ENCODE assay signal across 21 cellular contexts in the genomic region with DNA sequence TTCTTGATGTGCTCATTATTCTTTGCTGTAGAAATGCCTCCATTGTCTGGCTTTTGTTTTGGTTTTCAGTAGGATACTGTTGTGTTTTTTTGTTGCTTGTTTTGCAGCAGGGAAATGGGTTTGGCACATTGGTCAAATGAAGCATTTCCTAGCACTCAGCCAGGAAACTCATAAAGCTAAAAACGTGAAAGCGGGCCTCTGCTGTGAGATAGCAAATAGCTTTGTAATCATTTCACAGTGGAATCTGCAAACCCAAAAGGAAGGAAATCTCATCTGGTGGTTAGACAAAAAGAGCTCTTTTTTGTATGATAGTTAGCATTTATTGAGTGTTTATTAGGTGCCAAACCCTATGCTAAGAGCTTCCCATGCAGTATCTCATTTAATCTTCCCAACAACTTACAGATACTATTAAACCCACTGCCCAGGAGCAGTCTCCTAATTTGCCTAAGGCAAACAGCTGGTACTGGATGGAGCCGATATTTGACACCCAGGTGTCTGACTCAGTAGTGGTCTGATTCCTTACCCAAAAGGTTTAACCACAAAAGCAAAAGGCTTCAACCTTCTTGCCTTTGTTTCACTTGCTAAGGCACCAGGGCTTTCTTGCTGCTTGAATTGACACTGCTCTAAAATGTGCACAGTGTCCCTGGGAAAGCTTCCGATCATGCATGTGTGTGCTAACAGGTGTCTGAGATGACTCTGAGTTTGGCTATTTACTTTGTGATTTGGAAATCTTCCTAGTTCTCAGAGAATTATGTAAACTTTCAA.
DNase-seq lines count a peak whose midpoint lies in the region; ATAC-seq, FAIRE-seq and TF ChIP-seq lines count a peak whose summit lies in the region.
"Had no signal": no experiment of that assay in that cellular context is flagged by ENCODE, and none has a peak within 500 bp of the region (broad histone marks: within the 10 kb centered on the region; RNA-seq: fewer than 3 reads in every experiment).

No MANE protein-coding gene starts in this region.

- POLR2A ChIA-PET in activated naive CD8-positive, alpha-beta T cell treated with anti-CD3 and anti-CD28 coated beads, Interleukin-2, amount 10 ng/mL, durations not matched to agents 7 days and 5 days (lab: Charles Lee), result no interaction called here

- TF ChIP-seq CTCF in fibroblast of villous mesenchyme (IDR thresholded peaks at IDR 0.05; ENCODE audit: insufficient read depth, low read depth, low read length) (no peak), glutamatergic neuron (IDR thresholded peaks at IDR 0.05; ENCODE audit: partially characterized antibody, unreplicated experiment) (no peak)

- H3K4me1 Mint-ChIP-seq in activated naive CD8-positive, alpha-beta T cell treated with anti-CD3 and anti-CD28 coated beads, Interleukin-2, amount 10 ng/mL, durations not matched to agents 7 days and 5 days, result peaks cover 10% of the 10 kb centered on the region
- peaks cover 10% of the 10 kb centered on the region for H3K4me1 Mint-ChIP-seq in activated naive CD8-positive, alpha-beta T cell treated with anti-CD3 and anti-CD28 coated beads for 36 hours
- H3K4me1 Mint-ChIP-seq in stimulated activated effector memory CD8-positive, alpha-beta T cell treated with anti-CD3 and anti-CD28 coated beads, Interleukin-12 subunit alpha, Interleukin-12 subunit beta, amount 100 ng/mL, for 72 hours, result peaks cover 16% of the 10 kb centered on the region
- no peaks in the 10 kb centered on the region for H3K4me1 Mint-ChIP-seq in glutamatergic neuron (ENCODE audit: low read depth, unreplicated experiment)
- H3K4me1 Mint-ChIP-seq: central memory CD8-positive, alpha-beta T cell had no signal

- peaks cover 2% of the 10 kb centered on the region for H3K27me3 Mint-ChIP-seq in activated naive CD8-positive, alpha-beta T cell treated with anti-CD3 and anti-CD28 coated beads, Interleukin-2, amount 10 ng/mL, durations not matched to agents 7 days and 5 days
- no peaks in the 10 kb centered on the region for H3K27me3 Mint-ChIP-seq in activated naive CD8-positive, alpha-beta T cell treated with anti-CD3 and anti-CD28 coated beads for 36 hours
- no peaks in the 10 kb centered on the region for H3K27me3 Mint-ChIP-seq in glutamatergic neuron (ENCODE audit: unreplicated experiment)

- H3K27ac Mint-ChIP-seq in activated naive CD8-positive, alpha-beta T cell treated with anti-CD3 and anti-CD28 coated beads, Interleukin-2, amount 10 ng/mL, durations not matched to agents 7 days and 5 days, result no peak overlapping the region
- H3K27ac Mint-ChIP-seq in activated naive CD8-positive, alpha-beta T cell treated with anti-CD3 and anti-CD28 coated beads for 36 hours, result no peak overlapping the region
- H3K27ac Mint-ChIP-seq in stimulated activated effector memory CD8-positive, alpha-beta T cell treated with anti-CD3 and anti-CD28 coated beads, Interleukin-12 subunit alpha, Interleukin-12 subunit beta, amount 100 ng/mL, for 72 hours, result no peak overlapping the region
- no peak overlapping the region for H3K27ac Mint-ChIP-seq in glutamatergic neuron (ENCODE audit: unreplicated experiment)

- no peak for FAIRE-seq in RCC 7860 (lab: Jason Lieb, UNC)
- FAIRE-seq: endometrium, frontal cortex, GM19239, TTC549 had no signal

- no peak overlapping the region for H3K4me3 ChIP-seq in fibroblast of villous mesenchyme (ENCODE audit: low read depth, low read length)
- H3K4me3 ChIP-seq: SJSA1, tibial artery had no signal

- no peak for DNase-seq in activated naive CD8-positive, alpha-beta T cell treated with anti-CD3 and anti-CD28 coated beads, Interleukin-2, amount 10 ng/mL, durations not matched to agents 7 days and 5 days
- DNase-seq in activated naive CD8-positive, alpha-beta T cell treated with anti-CD3 and anti-CD28 coated beads for 36 hours, result no peak
- DNase-seq in RCC 7860 (ENCODE audit: low spot score), result peak; percentile 5
- DNase-seq in fibroblast of villous mesenchyme (ENCODE audit: low read depth), result peak; percentile 55
- no peak for DNase-seq in stimulated activated effector memory CD8-positive, alpha-beta T cell treated with anti-CD3 and anti-CD28 coated beads, Interleukin-12 subunit alpha, Interleukin-12 subunit beta, amount 100 ng/mL, for 72 hours (ENCODE audit: low spot score in 2 of 2)
- no peak for DNase-seq in glutamatergic neuron
- DNase-seq: activated naive CD4-positive, alpha-beta T cell treated with Interleukin-2 at 50 U/mL for 16 hours; COR-L47; MV-4-11; nucleus accumbens; stimulated activated CD4-positive, alpha-beta T cell treated with anti-CD3 and anti-CD28 coated beads, Interleukin-4, amount 100 ng/mL, for 24 hours; tibial artery had no signal

- H3K9me3 Mint-ChIP-seq in activated naive CD8-positive, alpha-beta T cell treated with anti-CD3 and anti-CD28 coated beads, Interleukin-2, amount 10 ng/mL, durations not matched to agents 7 days and 5 days, result no peaks in the 10 kb centered on the region
- no peaks in the 10 kb centered on the region for H3K9me3 Mint-ChIP-seq in activated naive CD8-positive, alpha-beta T cell treated with anti-CD3 and anti-CD28 coated beads for 36 hours
- H3K9me3 Mint-ChIP-seq in stimulated activated effector memory CD8-positive, alpha-beta T cell treated with anti-CD3 and anti-CD28 coated beads, Interleukin-12 subunit alpha, Interleukin-12 subunit beta, amount 100 ng/mL, for 72 hours, result no peaks in the 10 kb centered on the region
- peaks cover 2% of the 10 kb centered on the region for H3K9me3 Mint-ChIP-seq in glutamatergic neuron (ENCODE audit: unreplicated experiment)
- H3K9me3 Mint-ChIP-seq: central memory CD8-positive, alpha-beta T cell had no signal

- ATAC-seq in activated naive CD8-positive, alpha-beta T cell treated with anti-CD3 and anti-CD28 coated beads, Interleukin-2, amount 10 ng/mL, durations not matched to agents 7 days and 5 days (ENCODE audit: low read depth), result peak; percentile 36
- peak; percentile 83 for ATAC-seq in stimulated activated effector memory CD8-positive, alpha-beta T cell treated with anti-CD3 and anti-CD28 coated beads, Interleukin-12 subunit alpha, Interleukin-12 subunit beta, amount 100 ng/mL, for 72 hours
- ATAC-seq in HG03354 (IDR thresholded peaks at IDR 0.05; ENCODE audit: poor library complexity, severe bottlenecking, unreplicated experiment), result no peak
- ATAC-seq in HG02763 (IDR thresholded peaks at IDR 0.05; ENCODE audit: unreplicated experiment), result no peak
- ATAC-seq: sciatic nerve had no signal

- H3K36me3 Mint-ChIP-seq in activated naive CD8-positive, alpha-beta T cell treated with anti-CD3 and anti-CD28 coated beads, Interleukin-2, amount 10 ng/mL, durations not matched to agents 7 days and 5 days, result no peaks in the 10 kb centered on the region
- H3K36me3 Mint-ChIP-seq in activated naive CD8-positive, alpha-beta T cell treated with anti-CD3 and anti-CD28 coated beads for 36 hours, result no peaks in the 10 kb centered on the region
- no peaks in the 10 kb centered on the region for H3K36me3 Mint-ChIP-seq in stimulated activated effector memory CD8-positive, alpha-beta T cell treated with anti-CD3 and anti-CD28 coated beads, Interleukin-12 subunit alpha, Interleukin-12 subunit beta, amount 100 ng/mL, for 72 hours
- H3K36me3 Mint-ChIP-seq in glutamatergic neuron (ENCODE audit: unreplicated experiment), result no peaks in the 10 kb centered on the region

- peak overlapping the region; percentile 11 for H3K4me3 Mint-ChIP-seq in activated naive CD8-positive, alpha-beta T cell treated with anti-CD3 and anti-CD28 coated beads, Interleukin-2, amount 10 ng/mL, durations not matched to agents 7 days and 5 days
- H3K4me3 Mint-ChIP-seq in activated naive CD8-positive, alpha-beta T cell treated with anti-CD3 and anti-CD28 coated beads for 36 hours, result no peak overlapping the region
- no peak overlapping the region for H3K4me3 Mint-ChIP-seq in stimulated activated effector memory CD8-positive, alpha-beta T cell treated with anti-CD3 and anti-CD28 coated beads, Interleukin-12 subunit alpha, Interleukin-12 subunit beta, amount 100 ng/mL, for 72 hours
- H3K4me3 Mint-ChIP-seq in glutamatergic neuron (ENCODE audit: unreplicated experiment), result no peak overlapping the region
- H3K4me3 Mint-ChIP-seq: central memory CD8-positive, alpha-beta T cell had no signal

Comparison
In these comparisons a context has a peak if more than half of its experiments do, and no peak if none do; other contexts are left out.
1. ATAC-seq: peak in activated naive CD8-positive, alpha-beta T cell treated with anti-CD3 and anti-CD28 coated beads, Interleukin-2, amount 10 ng/mL, durations not matched to agents 7 days and 5 days (single experiment) and stimulated activated effector memory CD8-positive, alpha-beta T cell treated with anti-CD3 and anti-CD28 coated beads, Interleukin-12 subunit alpha, Interleukin-12 subunit beta, amount 100 ng/mL, for 72 hours (single experiment); none in HG03354 (single experiment) and HG02763 (single experiment).
2. DNase-seq: peak in RCC 7860 (single experiment) and fibroblast of villous mesenchyme (single experiment); none in activated naive CD8-positive, alpha-beta T cell treated with anti-CD3 and anti-CD28 coated beads, Interleukin-2, amount 10 ng/mL, durations not matched to agents 7 days and 5 days (single experiment), activated naive CD8-positive, alpha-beta T cell treated with anti-CD3 and anti-CD28 coated beads for 36 hours (single experiment), stimulated activated effector memory CD8-positive, alpha-beta T cell treated with anti-CD3 and anti-CD28 coated beads, Interleukin-12 subunit alpha, Interleukin-12 subunit beta, amount 100 ng/mL, for 72 hours (0 of 2) and glutamatergic neuron (single experiment).